8 cellular contexts compared by ENCODE assay signal in genomic region chr17:10327640-10328039, GRCh38. TPM values are rescaled to one million over a fixed set of nuclear protein-coding genes. Genes with fewer than 3 reads are reported as not detected.
A peak's percentile ranks its signal among the peaks of the same experiment; 100 is the strongest.
DNase-seq lines count a peak whose midpoint lies in the region.

No MANE protein-coding gene starts in this region.

- H3K9me3 ChIP-seq in CD8-positive, alpha-beta memory T cell (ENCODE audit: low read length): no peaks in the 10 kb centered on the region
- H3K9me3 ChIP-seq in HAP-1: no peaks in the 10 kb centered on the region

- in situ Hi-C loops in HAP-1 (cut with MboI; ENCODE audit: low sequenced_read_pairs): loop anchor here (10.0 kb wide), 1 partner anchor 287 kb away; no protein-coding TSS in a partner anchor

- H3K27ac ChIP-seq in CD8-positive, alpha-beta memory T cell (ENCODE audit: low read depth, low read length): no peak overlapping the region

- no peak overlapping the region for H3K4me3 ChIP-seq in CD8-positive, alpha-beta memory T cell (ENCODE audit: low read length)
- H3K4me3 ChIP-seq in HAP-1: no peak overlapping the region

- POLR2A ChIA-PET in CD8-positive, alpha-beta memory T cell (lab: Charles Lee): no interaction called here

- no peak overlapping the region for H3K4me3 Mint-ChIP-seq in CD8-positive, alpha-beta memory T cell

- no peaks in the 10 kb centered on the region for H3K27me3 ChIP-seq in CD8-positive, alpha-beta memory T cell (ENCODE audit: insufficient read depth, low read length, poor library complexity, severe bottlenecking)
- no peaks in the 10 kb centered on the region for H3K27me3 ChIP-seq in HAP-1 (ENCODE audit: low read depth)

- peaks cover 0 to 3% (median 3%) of the 10 kb centered on the region in 3 donors for H3K4me1 Mint-ChIP-seq in CD8-positive, alpha-beta memory T cell

- peak; percentile 26 to 67 (median 54) for DNase-seq in CD8-positive, alpha-beta memory T cell
- DNase-seq in HAP-1 (ENCODE audit: low spot score in 2 of 2) (peak; percentile 19 to 82), NCI-H524 (lab: John Stamatoyannopoulos, UW) (peak; percentile 76 to 85), ecto neural progenitor cell (ENCODE audit: low spot score) (peak; percentile 93), medulla oblongata (ENCODE audit: extremely low spot score) (peak; percentile 78), COR-L47 (lab: John Stamatoyannopoulos, UW) (no peak)
- DNase-seq in activated CD4-positive, alpha-beta T cell treated with anti-CD3 and anti-CD28 coated beads, Interleukin-2, amount 50 U/mL, for 24 hours (ENCODE audit: low read depth in 1 of 2, low spot score in 1 of 2): peak; percentile 33 to 69
- peak; percentile 50 for DNase-seq in stimulated activated CD8-positive, alpha-beta memory T cell treated with anti-CD3 and anti-CD28 coated beads, Interleukin-15, amount 100 ng/mL, for 1 hour (ENCODE audit: low read depth)

- no peak overlapping the region for H3K27ac Mint-ChIP-seq in CD8-positive, alpha-beta memory T cell

- H3K36me3 Mint-ChIP-seq in CD8-positive, alpha-beta memory T cell: no peaks in the 10 kb centered on the region

- H3K36me3 ChIP-seq in CD8-positive, alpha-beta memory T cell (ENCODE audit: insufficient read depth, low read length): no peaks in the 10 kb centered on the region
- H3K36me3 ChIP-seq in HAP-1 (replicated peaks): no peaks in the 10 kb centered on the region

- H3K27me3 Mint-ChIP-seq in CD8-positive, alpha-beta memory T cell: peaks cover 7 to 9% of the 10 kb centered on the region in 2 donors

- no peaks in the 10 kb centered on the region for H3K4me1 ChIP-seq in CD8-positive, alpha-beta memory T cell (ENCODE audit: insufficient read depth, low read length)
- no peaks in the 10 kb centered on the region for H3K4me1 ChIP-seq in HAP-1

- H3K9me3 Mint-ChIP-seq in CD8-positive, alpha-beta memory T cell: no peaks in the 10 kb centered on the region

- CTCF ChIA-PET in CD8-positive, alpha-beta memory T cell (lab: Charles Lee): interaction anchor here (1.1 to 1.6 kb wide), 3 partner anchors 10 to 18 kb away, joined by 3 to 5 read pairs (median 4); no protein-coding TSS in a partner anchor

RNA-seq across cellular contexts. Expression of gene MYH13, which starts 45.2 kb away (rescaled TPM):
- total RNA-seq in CD8-positive, alpha-beta memory T cell: not detected
- not detected for polyA plus RNA-seq in CD8-positive, alpha-beta memory T cell
